In genomic region chr7:88176190-88176589, GRCh38 we compare ENCODE assay signal across 33 cellular contexts. TPM values are rescaled to one million over a fixed set of nuclear protein-coding genes. Genes with fewer than 3 reads are reported as not detected.
DNase-seq lines count a peak whose midpoint lies in the region; ATAC-seq, FAIRE-seq and TF ChIP-seq lines count a peak whose summit lies in the region.
"Had no signal": no experiment of that assay in that cellular context is flagged by ENCODE, and none has a peak within 500 bp of the region (broad histone marks: within the 10 kb centered on the region; RNA-seq: fewer than 3 reads in every experiment).

No MANE protein-coding gene starts in this region.

- H2AFZ ChIP-seq in SK-N-SH (ENCODE audit: low read depth), result no peak overlapping the region

- no peak overlapping the region for H3K4me2 ChIP-seq in SK-N-SH
- H3K4me2 ChIP-seq: A549; BLaER1; BLaER1 treated with 17β-estradiol and CSF1 and Interleukin-3, amounts not matched to agents 10 nM and 100 nM had no signal

- H3K27ac ChIP-seq in SK-N-SH (ENCODE audit: low read depth in 2 of 2, low read length in 1 of 2) (no peak overlapping the region), dorsolateral prefrontal cortex (no peak overlapping the region)
- H3K27ac ChIP-seq: 22Rv1; A549; BLaER1; BLaER1 treated with 17β-estradiol and CSF1 and Interleukin-3, amounts not matched to agents 10 nM and 100 nM; C4-2B had no signal

- H3K9me3 ChIP-seq in SK-N-SH, result no peaks in the 10 kb centered on the region
- H3K9me3 ChIP-seq: A549; BE2C; BLaER1; BLaER1 treated with 17β-estradiol and CSF1 and Interleukin-3, amounts not matched to agents 10 nM and 100 nM; Caco-2 had no signal

- no peaks in the 10 kb centered on the region for H4K20me1 ChIP-seq in SK-N-SH (ENCODE audit: insufficient read depth)
- H4K20me1 ChIP-seq: BLaER1; BLaER1 treated with 17β-estradiol and CSF1 and Interleukin-3, amounts not matched to agents 10 nM and 100 nM had no signal

- CTCF ChIA-PET in SK-N-SH (lab: Yijun Ruan, JAX), result no interaction called here

- H3K9me3 Mint-ChIP-seq in activated T-cell treated with anti-CD3 and anti-CD28 coated beads, Interleukin-2, amount 50 U/mL, for 24 hours, result no peaks in the 10 kb centered on the region
- H3K9me3 Mint-ChIP-seq: CD14-positive monocyte; CD4-positive, alpha-beta memory T cell; CD4-positive, alpha-beta T cell; CD8-positive, alpha-beta memory T cell; CD8-positive, alpha-beta T cell had no signal

- 0 out of 4 replicates have a peak, but pooled peaks of 1 of the 2 experiments have one; percentile 8 for TF ChIP-seq EP300 in SK-N-SH (IDR thresholded peaks at IDR 0.05; ENCODE audit: borderline replicate concordance in 1 of 2, low read depth in 1 of 2, low read length in 1 of 2)

- peak; percentile 16 for FAIRE-seq in D721Med (lab: Jason Lieb, UNC)
- FAIRE-seq: A549 had no signal

- no peak for ATAC-seq in SK-N-SH treated with all-trans-retinoic acid at 6 μM for 48 hours
- ATAC-seq: A549; CD8-positive, alpha-beta T cell had no signal

- H3K36me3 ChIP-seq in SK-N-SH (replicated peaks in 1 of 2; ENCODE audit: control insufficient read depth in 1 of 2, insufficient read depth in 2 of 2, low read length in 1 of 2), result peaks cover 0 to 3% of the 10 kb centered on the region in 2 experiments
- H3K36me3 ChIP-seq: BE2C; BLaER1; BLaER1 treated with 17β-estradiol and CSF1 and Interleukin-3, amounts not matched to agents 10 nM and 100 nM had no signal

- no peaks in the 10 kb centered on the region for H3K4me1 Mint-ChIP-seq in activated T-cell treated with anti-CD3 and anti-CD28 coated beads, Interleukin-2, amount 50 U/mL, for 24 hours (ENCODE audit: low read depth)
- H3K4me1 Mint-ChIP-seq: B cell; CD14-positive monocyte; CD4-positive, CD25-positive, alpha-beta regulatory T cell; CD8-positive, alpha-beta memory T cell had no signal

- no peak overlapping the region for H3K4me3 Mint-ChIP-seq in activated T-cell treated with anti-CD3 and anti-CD28 coated beads, Interleukin-2, amount 50 U/mL, for 24 hours
- H3K4me3 Mint-ChIP-seq: B cell; CD14-positive monocyte; CD4-positive, alpha-beta memory T cell; CD4-positive, alpha-beta T cell; CD4-positive, CD25-positive, alpha-beta regulatory T cell; CD8-positive, alpha-beta memory T cell; CD8-positive, alpha-beta T cell had no signal

- H3K4me3 ChIP-seq in SK-N-SH (ENCODE audit: low read depth in 2 of 2, low read length in 1 of 2), result no peak overlapping the region
- H3K4me3 ChIP-seq in dorsolateral prefrontal cortex, result no peak overlapping the region
- H3K4me3 ChIP-seq: A549; BLaER1; BLaER1 treated with 17β-estradiol and CSF1 and Interleukin-3, amounts not matched to agents 10 nM and 100 nM had no signal

- POLR2A ChIA-PET in SK-N-SH (lab: Yijun Ruan, JAX), result no interaction called here

- no peaks in the 10 kb centered on the region for H3F3A ChIP-seq in SK-N-SH (replicated peaks; ENCODE audit: insufficient read depth)

- H3K9me2 ChIP-seq in SK-N-SH, result no peaks in the 10 kb centered on the region

- H3K27me3 Mint-ChIP-seq in activated T-cell treated with anti-CD3 and anti-CD28 coated beads, Interleukin-2, amount 50 U/mL, for 24 hours, result no peaks in the 10 kb centered on the region
- H3K27me3 Mint-ChIP-seq: B cell; CD4-positive, alpha-beta memory T cell; CD4-positive, alpha-beta T cell; CD4-positive, CD25-positive, alpha-beta regulatory T cell; CD8-positive, alpha-beta memory T cell had no signal

- no peak for TF ChIP-seq RAD21 in SK-N-SH (IDR thresholded peaks at IDR 0.05; ENCODE audit: low read length)

- H3K27me3 ChIP-seq in SK-N-SH (ENCODE audit: insufficient read depth), result no peaks in the 10 kb centered on the region
- no peaks in the 10 kb centered on the region for H3K27me3 ChIP-seq in dorsolateral prefrontal cortex
- H3K27me3 ChIP-seq: BE2C; BLaER1; BLaER1 treated with 17β-estradiol and CSF1 and Interleukin-3, amounts not matched to agents 10 nM and 100 nM had no signal

- no peaks in the 10 kb centered on the region for H3K36me3 Mint-ChIP-seq in activated T-cell treated with anti-CD3 and anti-CD28 coated beads, Interleukin-2, amount 50 U/mL, for 24 hours (ENCODE audit: low read depth)
- H3K36me3 Mint-ChIP-seq: CD14-positive monocyte; CD4-positive, alpha-beta memory T cell; CD4-positive, CD25-positive, alpha-beta regulatory T cell; CD8-positive, alpha-beta memory T cell; CD8-positive, alpha-beta T cell had no signal

- 68% methylated on average over 5 of the region's 5 CpGs for WGBS in SK-N-SH (ENCODE audit: low lambda C conversion rate)

- DNase-seq in D721Med (ENCODE audit: insufficient read length, low spot score) (no peak), SK-N-SH (no peak), dorsolateral prefrontal cortex (no peak), NCI-H2196 treated with DMSO at 0.1 percent for 48 hours (lab: John Stamatoyannopoulos, UW; ENCODE audit: unreplicated experiment) (no peak)
- no peak for DNase-seq in activated T-cell treated with anti-CD3 and anti-CD28 coated beads, Interleukin-2, amount 50 U/mL, for 24 hours
- DNase-seq: 8988T; ACHN; AML-193; BE2C; C1 segment of cervical spinal cord; Caco-2; Calu3; CD4-positive, alpha-beta memory T cell; CD4-positive, alpha-beta T cell; CD4-positive, CD25-positive, alpha-beta regulatory T cell; CD8-positive, alpha-beta memory T cell; CD8-positive, alpha-beta T cell; COR-L47; DMS 273 treated with DMSO at 0.1 percent for 48 hours; DMS153; DMS53; DMS79; DMS79 treated with DMSO at 0.1 percent for 48 hours; DND-41; EL had no signal

- no peaks in the 10 kb centered on the region; a peak in 1 of 4 replicates for H3K4me1 ChIP-seq in SK-N-SH (ENCODE audit: control insufficient read depth in 1 of 2, insufficient read depth in 2 of 2, low read depth in 1 of 2, low read length in 1 of 2)
- H3K4me1 ChIP-seq: A549; BE2C; BLaER1; BLaER1 treated with 17β-estradiol and CSF1 and Interleukin-3, amounts not matched to agents 10 nM and 100 nM; Caco-2 had no signal

- TF ChIP-seq CTCF in D721Med (IDR thresholded peaks at IDR 0.05; ENCODE audit: insufficient read depth, missing control alignments), result no peak
- TF ChIP-seq CTCF in SK-N-SH (IDR thresholded peaks at IDR 0.05), result no peak
- no peak for TF ChIP-seq CTCF in dorsolateral prefrontal cortex (IDR thresholded peaks at IDR 0.05 in 54 of 56, conservative IDR thresholded peaks at IDR 0.05 in 2 of 56; ENCODE audit: low read depth in 1 of 56, partially characterized antibody in 56 of 56)

- no peak overlapping the region for H3K9ac ChIP-seq in SK-N-SH
- H3K9ac ChIP-seq: BLaER1; BLaER1 treated with 17β-estradiol and CSF1 and Interleukin-3, amounts not matched to agents 10 nM and 100 nM had no signal

- no peak overlapping the region for H3K27ac Mint-ChIP-seq in activated T-cell treated with anti-CD3 and anti-CD28 coated beads, Interleukin-2, amount 50 U/mL, for 24 hours
- H3K27ac Mint-ChIP-seq: B cell; CD14-positive monocyte; CD4-positive, alpha-beta memory T cell; CD4-positive, alpha-beta T cell; CD4-positive, CD25-positive, alpha-beta regulatory T cell; CD8-positive, alpha-beta memory T cell; CD8-positive, alpha-beta T cell had no signal

- intact Hi-C loops in dorsolateral prefrontal cortex (cut with DNase I), result no loop called here

- H3K79me2 ChIP-seq in SK-N-SH (ENCODE audit: insufficient read depth), result no peaks in the 10 kb centered on the region

TF ChIP-seq in SK-N-SH, 30 proteins besides CTCF, POLR2A, EP300 and RAD21:
- TF ChIP-seq RXRA (IDR thresholded peaks at IDR 0.05; ENCODE audit: borderline replicate concordance, low read depth) (no peak), SMC3 (IDR thresholded peaks at IDR 0.05; ENCODE audit: low read depth, low read length) (no peak), GATA2 (CRISPR knock-in tag; IDR thresholded peaks at IDR 0.05) (peak; percentile 74), FOXM1 (IDR thresholded peaks at IDR 0.05; ENCODE audit: low read depth) (no peak), RCOR1 (IDR thresholded peaks at IDR 0.05; ENCODE audit: low read length) (peak; percentile 16; the same call in 1 of the 2 replicates), TCF12 (IDR thresholded peaks at IDR 0.05) (peak; percentile 7; the same call in 1 of the 2 replicates), JUND (IDR thresholded peaks at IDR 0.05) (no peak)
- TF ChIP-seq, protein P1, sequence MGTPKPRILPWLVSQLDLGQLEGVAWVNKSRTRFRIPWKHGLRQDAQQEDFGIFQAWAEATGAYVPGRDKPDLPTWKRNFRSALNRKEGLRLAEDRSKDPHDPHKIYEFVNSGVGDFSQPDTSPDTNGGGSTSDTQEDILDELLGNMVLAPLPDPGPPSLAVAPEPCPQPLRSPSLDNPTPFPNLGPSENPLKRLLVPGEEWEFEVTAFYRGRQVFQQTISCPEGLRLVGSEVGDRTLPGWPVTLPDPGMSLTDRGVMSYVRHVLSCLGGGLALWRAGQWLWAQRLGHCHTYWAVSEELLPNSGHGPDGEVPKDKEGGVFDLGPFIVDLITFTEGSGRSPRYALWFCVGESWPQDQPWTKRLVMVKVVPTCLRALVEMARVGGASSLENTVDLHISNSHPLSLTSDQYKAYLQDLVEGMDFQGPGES (IDR thresholded peaks at IDR 0.05; ENCODE audit: low read depth, low read length), result no peak
TF ChIP-seq in SK-N-SH: peak in this region for 3.

TF ChIP-seq in SK-N-SH treated with all-trans-retinoic acid at 6 μM for 48 hours, 23 proteins besides CTCF, POLR2A, EP300 and RAD21:
- no peak for TF ChIP-seq TOX (CRISPR knock-in tag; IDR thresholded peaks at IDR 0.05; ENCODE audit: borderline replicate concordance)
- peak; percentile 69; the same call in 1 of the 2 replicates for TF ChIP-seq TCF4 (CRISPR knock-in tag; IDR thresholded peaks at IDR 0.05; ENCODE audit: borderline replicate concordance)
- TF ChIP-seq OSR1 (CRISPR knock-in tag; IDR thresholded peaks at IDR 0.05), result no peak

RNA-seq across cellular contexts. Expression of gene SRI, which starts 43.6 kb away (rescaled TPM):
- polyA plus RNA-seq in SK-N-SH (2012; rRNA removed), result 195 and 197 TPM in 2 replicates
- 251 and 340 TPM in 2 replicates for polyA plus RNA-seq in SK-N-SH (2012; cell fraction: cytosol; rRNA removed)
- 98.6 and 154 TPM in 2 replicates for polyA plus RNA-seq in SK-N-SH (2012; cell fraction: nucleus; rRNA removed)
- total RNA-seq in dorsolateral prefrontal cortex, result 100 to 1,000 TPM; 143 to 361 (median 208) TPM
